1 cellular context compared by ENCODE assay signal in the genomic region with DNA sequence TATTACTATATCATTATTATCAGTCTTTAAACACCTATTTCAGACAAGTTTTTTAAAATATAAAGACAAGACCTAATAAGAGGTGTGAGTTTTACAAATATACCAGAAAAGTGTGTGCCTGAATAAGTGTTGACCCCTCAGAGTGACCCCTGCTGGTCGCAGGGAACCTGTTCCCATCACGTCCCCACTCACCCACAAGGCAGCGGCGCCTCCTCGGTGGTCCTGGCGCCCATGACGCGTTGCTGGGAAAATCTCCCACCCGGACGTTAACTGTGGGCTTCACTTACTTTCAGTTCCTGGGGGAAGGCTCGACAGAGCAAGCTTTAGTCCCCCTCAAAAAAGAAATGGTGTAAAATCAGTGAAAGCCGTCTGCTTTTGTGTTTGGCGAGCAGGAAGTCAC.
TF ChIP-seq lines count a peak whose summit lies in the region.

No MANE protein-coding gene starts in this region.

TF ChIP-seq in GM23338, 12 proteins besides CTCF, POLR2A, EP300 and RAD21 (continued from another document):
- TF ChIP-seq, protein P1, sequence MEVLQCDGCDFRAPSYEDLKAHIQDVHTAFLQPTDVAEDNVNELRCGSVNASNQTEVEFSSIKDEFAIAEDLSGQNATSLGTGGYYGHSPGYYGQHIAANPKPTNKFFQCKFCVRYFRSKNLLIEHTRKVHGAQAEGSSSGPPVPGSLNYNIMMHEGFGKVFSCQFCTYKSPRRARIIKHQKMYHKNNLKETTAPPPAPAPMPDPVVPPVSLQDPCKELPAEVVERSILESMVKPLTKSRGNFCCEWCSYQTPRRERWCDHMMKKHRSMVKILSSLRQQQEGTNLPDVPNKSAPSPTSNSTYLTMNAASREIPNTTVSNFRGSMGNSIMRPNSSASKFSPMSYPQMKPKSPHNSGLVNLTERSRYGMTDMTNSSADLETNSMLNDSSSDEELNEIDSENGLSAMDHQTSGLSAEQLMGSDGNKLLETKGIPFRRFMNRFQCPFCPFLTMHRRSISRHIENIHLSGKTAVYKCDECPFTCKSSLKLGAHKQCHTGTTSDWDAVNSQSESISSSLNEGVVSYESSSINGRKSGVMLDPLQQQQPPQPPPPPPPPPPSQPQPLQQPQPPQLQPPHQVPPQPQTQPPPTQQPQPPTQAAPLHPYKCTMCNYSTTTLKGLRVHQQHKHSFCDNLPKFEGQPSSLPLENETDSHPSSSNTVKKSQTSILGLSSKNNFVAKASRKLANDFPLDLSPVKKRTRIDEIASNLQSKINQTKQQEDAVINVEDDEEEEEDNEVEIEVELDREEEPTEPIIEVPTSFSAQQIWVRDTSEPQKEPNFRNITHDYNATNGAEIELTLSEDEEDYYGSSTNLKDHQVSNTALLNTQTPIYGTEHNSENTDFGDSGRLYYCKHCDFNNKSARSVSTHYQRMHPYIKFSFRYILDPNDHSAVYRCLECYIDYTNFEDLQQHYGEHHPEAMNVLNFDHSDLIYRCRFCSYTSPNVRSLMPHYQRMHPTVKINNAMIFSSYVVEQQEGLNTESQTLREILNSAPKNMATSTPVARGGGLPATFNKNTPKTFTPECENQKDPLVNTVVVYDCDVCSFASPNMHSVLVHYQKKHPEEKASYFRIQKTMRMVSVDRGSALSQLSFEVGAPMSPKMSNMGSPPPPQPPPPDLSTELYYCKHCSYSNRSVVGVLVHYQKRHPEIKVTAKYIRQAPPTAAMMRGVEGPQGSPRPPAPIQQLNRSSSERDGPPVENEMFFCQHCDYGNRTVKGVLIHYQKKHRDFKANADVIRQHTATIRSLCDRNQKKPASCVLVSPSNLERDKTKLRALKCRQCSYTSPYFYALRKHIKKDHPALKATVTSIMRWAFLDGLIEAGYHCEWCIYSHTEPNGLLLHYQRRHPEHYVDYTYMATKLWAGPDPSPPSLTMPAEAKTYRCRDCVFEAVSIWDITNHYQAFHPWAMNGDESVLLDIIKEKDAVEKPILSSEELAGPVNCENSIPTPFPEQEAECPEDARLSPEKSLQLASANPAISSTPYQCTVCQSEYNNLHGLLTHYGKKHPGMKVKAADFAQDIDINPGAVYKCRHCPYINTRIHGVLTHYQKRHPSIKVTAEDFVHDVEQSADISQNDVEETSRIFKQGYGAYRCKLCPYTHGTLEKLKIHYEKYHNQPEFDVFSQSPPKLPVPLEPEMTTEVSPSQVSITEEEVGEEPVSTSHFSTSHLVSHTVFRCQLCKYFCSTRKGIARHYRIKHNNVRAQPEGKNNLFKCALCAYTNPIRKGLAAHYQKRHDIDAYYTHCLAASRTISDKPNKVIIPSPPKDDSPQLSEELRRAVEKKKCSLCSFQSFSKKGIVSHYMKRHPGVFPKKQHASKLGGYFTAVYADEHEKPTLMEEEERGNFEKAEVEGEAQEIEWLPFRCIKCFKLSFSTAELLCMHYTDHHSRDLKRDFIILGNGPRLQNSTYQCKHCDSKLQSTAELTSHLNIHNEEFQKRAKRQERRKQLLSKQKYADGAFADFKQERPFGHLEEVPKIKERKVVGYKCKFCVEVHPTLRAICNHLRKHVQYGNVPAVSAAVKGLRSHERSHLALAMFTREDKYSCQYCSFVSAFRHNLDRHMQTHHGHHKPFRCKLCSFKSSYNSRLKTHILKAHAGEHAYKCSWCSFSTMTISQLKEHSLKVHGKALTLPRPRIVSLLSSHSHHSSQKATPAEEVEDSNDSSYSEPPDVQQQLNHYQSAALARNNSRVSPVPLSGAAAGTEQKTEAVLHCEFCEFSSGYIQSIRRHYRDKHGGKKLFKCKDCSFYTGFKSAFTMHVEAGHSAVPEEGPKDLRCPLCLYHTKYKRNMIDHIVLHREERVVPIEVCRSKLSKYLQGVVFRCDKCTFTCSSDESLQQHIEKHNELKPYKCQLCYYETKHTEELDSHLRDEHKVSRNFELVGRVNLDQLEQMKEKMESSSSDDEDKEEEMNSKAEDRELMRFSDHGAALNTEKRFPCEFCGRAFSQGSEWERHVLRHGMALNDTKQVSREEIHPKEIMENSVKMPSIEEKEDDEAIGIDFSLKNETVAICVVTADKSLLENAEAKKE (CRISPR knock-in tag; IDR thresholded peaks at IDR 0.05): no peak
